Comparison of ENCODE assay signal across 19 cellular contexts in genomic region chr4:13872145-13872544, GRCh38.
"Had no signal": no experiment of that assay in that cellular context is flagged by ENCODE, and none has a peak within 500 bp of the region (broad histone marks: within the 10 kb centered on the region; RNA-seq: fewer than 3 reads in every experiment).

No MANE protein-coding gene starts in this region.

- H3K9me3 ChIP-seq: esophagus muscularis mucosa, neutrophil, transverse colon had no signal

- ATAC-seq: naive thymus-derived CD8-positive, alpha-beta T cell; right cardiac atrium; stimulated activated memory B cell treated with anti-CD40 and anti-IgM and Interleukin-4, amounts not matched to agents 10 μg/mL and 1 μg/mL and 100 μg/mL, for 72 hours had no signal

- H3K36me3 Mint-ChIP-seq: activated naive CD4-positive, alpha-beta T cell treated with anti-CD3 and anti-CD28 coated beads, Interleukin-2, amount 50 U/mL, for 24 hours; brain; naive thymus-derived CD8-positive, alpha-beta T cell; stimulated activated memory B cell treated with anti-CD40 and anti-IgM and Interleukin-4, amounts not matched to agents 10 μg/mL and 1 μg/mL and 100 μg/mL, for 72 hours had no signal

- H3K36me3 ChIP-seq: esophagus muscularis mucosa, neutrophil, transverse colon had no signal

- H3K4me1 ChIP-seq: esophagus muscularis mucosa, transverse colon had no signal

- H3K27ac Mint-ChIP-seq: activated B cell treated with CpG ODN at 0.5 μM for 24 hours; activated CD4-positive, alpha-beta T cell treated with anti-CD3 and anti-CD28 coated beads, Interleukin-2, amount 10 ng/mL, durations not matched to agents 24 days and 14 days; activated naive CD4-positive, alpha-beta T cell treated with anti-CD3 and anti-CD28 coated beads, Interleukin-2, amount 50 U/mL, for 24 hours; activated T-helper 2 cell treated with anti-CD3 and anti-CD28 coated beads, Interferon-gamma antibody, Interleukin-2, Interleukin-4, amounts not matched to agents 10 μg/mL and 5 μg/mL and 100 μg/mL, durations not matched to agents 14 hours and 24 hours and 36 hours; brain; naive thymus-derived CD8-positive, alpha-beta T cell; stimulated activated memory B cell treated with anti-CD40 and anti-IgM and Interleukin-4, amounts not matched to agents 10 μg/mL and 1 μg/mL and 100 μg/mL, for 72 hours had no signal

- H3K4me3 ChIP-seq: dorsolateral prefrontal cortex, esophagus muscularis mucosa, lung, transverse colon had no signal

- DNase-seq: activated B cell treated with CpG ODN at 0.5 μM for 24 hours; activated CD4-positive, alpha-beta T cell treated with anti-CD3 and anti-CD28 coated beads, Interleukin-2, amount 10 ng/mL, durations not matched to agents 24 days and 14 days; activated CD8-positive, alpha-beta memory T cell treated with anti-CD3 and anti-CD28 coated beads for 24 hours; activated T-cell treated with anti-CD3 and anti-CD28 coated beads for 4 hours; amygdala; cerebellar nuclear complex; dorsolateral prefrontal cortex; hippocampal formation; naive thymus-derived CD8-positive, alpha-beta T cell; right cardiac atrium; T-helper 1 cell; transverse colon had no signal

- H3K9me3 Mint-ChIP-seq: activated B cell treated with CpG ODN at 0.5 μM for 24 hours; activated naive CD4-positive, alpha-beta T cell treated with anti-CD3 and anti-CD28 coated beads, Interleukin-2, amount 50 U/mL, for 24 hours; activated T-helper 2 cell treated with anti-CD3 and anti-CD28 coated beads, Interferon-gamma antibody, Interleukin-2, Interleukin-4, amounts not matched to agents 10 μg/mL and 5 μg/mL and 100 μg/mL, durations not matched to agents 14 hours and 24 hours and 36 hours; brain; stimulated activated memory B cell treated with anti-CD40 and anti-IgM and Interleukin-4, amounts not matched to agents 10 μg/mL and 1 μg/mL and 100 μg/mL, for 72 hours had no signal
